8 cellular contexts compared by ENCODE assay signal in genomic region chr16:4253394-4254150, GRCh38. TPM values are rescaled to one million over a fixed set of nuclear protein-coding genes. Genes with fewer than 3 reads are reported as not detected.
DNase-seq lines count a peak whose midpoint lies in the region; ATAC-seq and TF ChIP-seq lines count a peak whose summit lies in the region.

No MANE protein-coding gene starts in this region.

- POLR2A ChIA-PET in activated CD4-positive, alpha-beta T cell treated with anti-CD3 and anti-CD28 coated beads, Interleukin-2, amount 10 ng/mL, durations not matched to agents 7 days and 5 days (lab: Charles Lee): no interaction called here

- peaks cover 3% of the 10 kb centered on the region for H3K36me3 Mint-ChIP-seq in activated CD4-positive, alpha-beta T cell treated with anti-CD3 and anti-CD28 coated beads, Interleukin-2, amount 10 ng/mL, durations not matched to agents 7 days and 5 days (ENCODE audit: low read depth)

- peak; percentile 94 for ATAC-seq in GM19351 (IDR thresholded peaks at IDR 0.05; ENCODE audit: unreplicated experiment)
- ATAC-seq in HG03520 (IDR thresholded peaks at IDR 0.05; ENCODE audit: unreplicated experiment): peak; percentile 92
- peak; percentile 94 for ATAC-seq in left lobe of liver

- no peaks in the 10 kb centered on the region for H3K27me3 Mint-ChIP-seq in activated CD4-positive, alpha-beta T cell treated with anti-CD3 and anti-CD28 coated beads, Interleukin-2, amount 10 ng/mL, durations not matched to agents 7 days and 5 days

- H3K27ac ChIP-seq in coronary artery: peak overlapping the region; percentile 77 to 94

- no peak for TF ChIP-seq CTCF in coronary artery (IDR thresholded peaks at IDR 0.05)

- peaks cover 12% of the 10 kb centered on the region for H3K4me1 Mint-ChIP-seq in activated CD4-positive, alpha-beta T cell treated with anti-CD3 and anti-CD28 coated beads, Interleukin-2, amount 10 ng/mL, durations not matched to agents 7 days and 5 days

- no peaks in the 10 kb centered on the region for H3K9me3 Mint-ChIP-seq in activated CD4-positive, alpha-beta T cell treated with anti-CD3 and anti-CD28 coated beads, Interleukin-2, amount 10 ng/mL, durations not matched to agents 7 days and 5 days

- peak overlapping the region; percentile 99 for H3K27ac Mint-ChIP-seq in activated CD4-positive, alpha-beta T cell treated with anti-CD3 and anti-CD28 coated beads, Interleukin-2, amount 10 ng/mL, durations not matched to agents 7 days and 5 days

- CTCF ChIA-PET in activated CD4-positive, alpha-beta T cell treated with anti-CD3 and anti-CD28 coated beads, Interleukin-2, amount 10 ng/mL, durations not matched to agents 7 days and 5 days (lab: Charles Lee): interaction anchor here (0.5 to 4.5 kb wide), 72 partner anchors 8 to 678 kb away, joined by 3 to 124 read pairs (median 4); partner anchors contain the start of genes ADCY9, ANKS3, CORO7 and DNAAF8

- peak overlapping the region; percentile 72 for H3K4me3 ChIP-seq in coronary artery

- DNase-seq in C1 segment of cervical spinal cord (lab: John Stamatoyannopoulos, UW): peak; percentile 82 to 98 (median 96)
- DNase-seq in NCI-H526 treated with DMSO at 0.1 percent for 48 hours (lab: John Stamatoyannopoulos, UW): peak; percentile 91
- peak; percentile 100 for DNase-seq in activated CD4-positive, alpha-beta T cell treated with anti-CD3 and anti-CD28 coated beads, Interleukin-2, amount 10 ng/mL, durations not matched to agents 7 days and 5 days
- DNase-seq in coronary artery (ENCODE audit: low spot score): peak; percentile 100
- peak; percentile 100 for DNase-seq in left lobe of liver (ENCODE audit: low spot score)
- DNase-seq in stimulated activated CD4-positive, alpha-beta T cell treated with anti-CD3 and anti-CD28 coated beads, Interleukin-2, amount 100 ng/mL, for 24 hours: peak; percentile 99 to 100

- peak overlapping the region; percentile 94 for H3K4me3 Mint-ChIP-seq in activated CD4-positive, alpha-beta T cell treated with anti-CD3 and anti-CD28 coated beads, Interleukin-2, amount 10 ng/mL, durations not matched to agents 7 days and 5 days

RNA-seq across cellular contexts. Expression of gene SRL, which starts 11.7 kb away (rescaled TPM):
- total RNA-seq in activated CD4-positive, alpha-beta T cell treated with anti-CD3 and anti-CD28 coated beads, Interleukin-2, amount 10 ng/mL, durations not matched to agents 7 days and 5 days: not detected
- 0.15 TPM for total RNA-seq in left lobe of liver

RNA-seq across cellular contexts. Expression of gene TFAP4, which starts 19.3 kb away (rescaled TPM):
- 10 to 100 TPM; 19.3 to 19.7 TPM for total RNA-seq in activated CD4-positive, alpha-beta T cell treated with anti-CD3 and anti-CD28 coated beads, Interleukin-2, amount 10 ng/mL, durations not matched to agents 7 days and 5 days
- 5.0 TPM for total RNA-seq in left lobe of liver

Comparison
In these comparisons a context has a peak if more than half of its experiments do, and no peak if none do; other contexts are left out.
1. Peak in every context shown above with its lines: DNase-seq, ATAC-seq, H3K4me3 ChIP-seq and H3K27ac ChIP-seq.